ENCODE assay signal across 13 cellular contexts in the genomic region with DNA sequence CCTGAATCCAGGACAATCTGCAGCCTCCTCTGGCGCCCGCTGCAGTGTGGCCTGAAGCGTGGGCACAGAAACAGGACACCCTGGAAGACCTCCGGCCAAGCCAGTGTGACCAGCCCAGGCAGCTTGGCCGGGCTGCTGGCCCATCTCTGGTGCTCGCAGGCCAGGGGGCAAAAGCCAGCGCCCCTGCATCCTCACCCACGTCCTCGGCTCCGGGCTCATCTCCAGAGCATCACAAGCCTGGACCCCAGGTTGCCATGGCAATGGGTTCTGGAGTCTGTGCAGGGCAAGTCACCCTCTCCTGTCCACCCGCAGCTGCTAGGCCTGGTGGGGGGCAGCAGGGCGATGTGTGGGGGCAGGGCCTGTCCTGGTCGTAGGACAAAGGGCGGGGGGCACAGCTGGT. TPM values are rescaled to one million over a fixed set of nuclear protein-coding genes. Genes with fewer than 3 reads are reported as not detected.
DNase-seq lines count a peak whose midpoint lies in the region; ATAC-seq and TF ChIP-seq lines count a peak whose summit lies in the region.
"Had no signal": no experiment of that assay in that cellular context is flagged by ENCODE, and none has a peak within 500 bp of the region (broad histone marks: within the 10 kb centered on the region; RNA-seq: fewer than 3 reads in every experiment).

No MANE protein-coding gene starts in this region.

- no TSS peak for BruUV-seq in Panc1 (replicated peaks; lab: Mats Ljungman, UMichigan)

- H3K4me3 ChIP-seq in AG04450 (ENCODE audit: low read depth, low read length) (no peak overlapping the region), Panc1 (ENCODE audit: low read depth in 2 of 2, low read length in 2 of 2) (no peak overlapping the region), esophagus muscularis mucosa (no peak overlapping the region), trophoblast cell (ENCODE audit: low read depth, low read length) (no peak overlapping the region)

- no peak overlapping the region for H3K23ac ChIP-seq in trophoblast cell (ENCODE audit: low read length)

- H3K27me3 ChIP-seq in AG04450 (ENCODE audit: control insufficient read depth, insufficient read depth, low read length), result no peaks in the 10 kb centered on the region
- H3K27me3 ChIP-seq in Panc1 (ENCODE audit: control insufficient read depth, insufficient read depth, low read length), result no peaks in the 10 kb centered on the region
- H3K27me3 ChIP-seq in esophagus muscularis mucosa, result peaks cover 0 to 13% (median 0%) of the 10 kb centered on the region in 4 donors
- H3K27me3 ChIP-seq in trophoblast cell (ENCODE audit: insufficient read depth, low read length), result no peaks in the 10 kb centered on the region

- CTCF ChIA-PET in AG04450 (lab: Charles Lee), result interaction anchor here (1.1 kb wide), 1 partner anchor 83 kb away, joined by 3 read pairs; no protein-coding TSS in a partner anchor
- CTCF ChIA-PET in Panc1 (lab: Charles Lee), result no interaction called here

- no CpG with 5 or more reads among the region's 14 CpGs for WGBS in esophagus muscularis mucosa
- WGBS in trophoblast cell (ENCODE audit: extremely low coverage, insufficient coverage, insufficient read length), result no CpG with 5 or more reads among the region's 14 CpGs

- H2BK120ac ChIP-seq in trophoblast cell (ENCODE audit: insufficient read depth, low read length, poor library complexity), result peak overlapping the region; percentile 54

- peak overlapping the region; percentile 68 for H3K18ac ChIP-seq in trophoblast cell (ENCODE audit: low read length)

- peak overlapping the region; percentile 75 for H4K91ac ChIP-seq in trophoblast cell (ENCODE audit: low read depth, low read length)

- TF ChIP-seq CTCF in AG04450 (IDR thresholded peaks at IDR 0.05; ENCODE audit: low read depth, low read length) (no peak), Panc1 (IDR thresholded peaks at IDR 0.05) (no peak), esophagus muscularis mucosa (IDR thresholded peaks at IDR 0.05) (no peak)

- H3K79me1 ChIP-seq in trophoblast cell (ENCODE audit: low read length), result peaks cover 17% of the 10 kb centered on the region

- no peak for TF ChIP-seq EP300 in esophagus muscularis mucosa (IDR thresholded peaks at IDR 0.05)

- POLR2A ChIA-PET in AG04450 (lab: Yijun Ruan, JAX) (interaction anchor here (0.6 to 2.3 kb wide), 2 partner anchors 57 to 326 kb away, joined by 4 to 12 read pairs; no protein-coding TSS in a partner anchor), Panc1 (lab: Charles Lee) (no interaction called here)

- H2AK5ac ChIP-seq in trophoblast cell (ENCODE audit: low read length), result peak overlapping the region; percentile 67

- H3K27ac ChIP-seq in AG04450 (ENCODE audit: low read depth, low read length) (peak overlapping the region; percentile 61), Panc1 (ENCODE audit: low read length) (peak overlapping the region; percentile 88), esophagus muscularis mucosa (replicated peaks in 1 of 4) (peak overlapping the region; percentile 33 to 74 (median 67)), trophoblast cell (ENCODE audit: low read depth, low read length) (no peak overlapping the region)
- H3K27ac ChIP-seq: HL-60 had no signal

- DNase-seq in AG04450 (ENCODE audit: low read depth, low spot score), result no peak
- DNase-seq in Panc1 (ENCODE audit: low read depth, low spot score), result no peak
- DNase-seq in esophagus muscularis mucosa (ENCODE audit: extremely low spot score), result no peak
- no peak for DNase-seq in trophoblast cell
- DNase-seq in GF-D8 (lab: John Stamatoyannopoulos, UW), result no peak
- no peak for DNase-seq in putamen (ENCODE audit: low spot score)
- DNase-seq in NCI-H2196 (lab: John Stamatoyannopoulos, UW; ENCODE audit: unreplicated experiment), result no peak
- no peak for DNase-seq in HCEC 1CT
- DNase-seq: NCI-H1048; nephron progenitor cell; stimulated activated CD4-positive, alpha-beta T cell treated with anti-CD3 and anti-CD28 coated beads, Interleukin-12 subunit alpha, Interleukin-12 subunit beta, amount 100 ng/mL, for 4 hours had no signal

- no peak for TF ChIP-seq POLR2A in esophagus muscularis mucosa (IDR thresholded peaks at IDR 0.05; ENCODE audit: low read depth)

- no peaks in the 10 kb centered on the region for H3K79me2 ChIP-seq in trophoblast cell (ENCODE audit: control insufficient read depth, insufficient read depth, low read length, poor library complexity)

- H4K8ac ChIP-seq in trophoblast cell (ENCODE audit: low read depth, low read length), result peak overlapping the region; percentile 32

- H3K9me3 ChIP-seq in AG04450 (ENCODE audit: control insufficient read depth, insufficient read depth, low read length) (no peaks in the 10 kb centered on the region), Panc1 (ENCODE audit: control insufficient read depth, insufficient read depth, low read depth, low read length) (no peaks in the 10 kb centered on the region), esophagus muscularis mucosa (no peaks in the 10 kb centered on the region), trophoblast cell (ENCODE audit: insufficient read depth, low read depth, low read length) (no peaks in the 10 kb centered on the region)

- no peak overlapping the region for H3K4ac ChIP-seq in trophoblast cell (ENCODE audit: low read depth, low read length)

- peak; percentile 20 for ATAC-seq in Panc1

- H3K36me3 ChIP-seq in Panc1 (ENCODE audit: control insufficient read depth, insufficient read depth, low read length), result no peaks in the 10 kb centered on the region
- no peaks in the 10 kb centered on the region for H3K36me3 ChIP-seq in esophagus muscularis mucosa
- no peaks in the 10 kb centered on the region for H3K36me3 ChIP-seq in trophoblast cell (ENCODE audit: control insufficient read depth in 1 of 2, insufficient read depth in 2 of 2, low read length in 2 of 2)

- intact Hi-C loops in Panc1 (cut with micrococcal nuclease; ENCODE audit: unreplicated experiment) (no loop called here), esophagus muscularis mucosa (cut with DNase I) (loop anchor here (5.0 kb wide), 1 partner anchor 82 kb away; no protein-coding TSS in a partner anchor)

- in situ Hi-C loops in Panc1 (cut with HindIII; ENCODE audit: low pct_unique_long_range_greater_than_20kb, low sequenced_read_pairs), result no loop called here

- H3K4me1 ChIP-seq in Panc1 (ENCODE audit: control insufficient read depth, insufficient read depth, low read length), result peaks cover 73% of the 10 kb centered on the region
- H3K4me1 ChIP-seq in esophagus muscularis mucosa, result peaks cover 32 to 44% (median 39%) of the 10 kb centered on the region in 4 donors
- peaks cover 19 to 23% of the 10 kb centered on the region in 2 experiments for H3K4me1 ChIP-seq in trophoblast cell (ENCODE audit: control insufficient read depth in 1 of 2, insufficient read depth in 2 of 2, low read length in 2 of 2)

- H3K4me2 ChIP-seq in trophoblast cell (ENCODE audit: low read length), result no peak overlapping the region

- no peak overlapping the region for H4K12ac ChIP-seq in trophoblast cell (ENCODE audit: low read depth, low read length)

- peak overlapping the region; percentile 35 for H3K14ac ChIP-seq in trophoblast cell (ENCODE audit: low read length)

- H2BK5ac ChIP-seq in trophoblast cell (ENCODE audit: low read depth, low read length, poor library complexity), result peak overlapping the region; percentile 29

- H2BK12ac ChIP-seq in trophoblast cell (ENCODE audit: low read length), result peak overlapping the region; percentile 83

- H3K9ac ChIP-seq in trophoblast cell (ENCODE audit: low read length), result no peak overlapping the region

- H2AFZ ChIP-seq in trophoblast cell (ENCODE audit: insufficient read depth, low read length, poor library complexity), result no peak overlapping the region

RNA-seq across cellular contexts. Expression of a gene that starts 9.3 kb away (rescaled TPM):
- 0.12 and 0.19 TPM in 2 replicates for polyA plus RNA-seq in AG04450 (2011; rRNA removed)
- polyA minus RNA-seq in AG04450 (2011; rRNA and poly(A)+ RNA removed), result 0.41 and 0.78 TPM in 2 replicates
- 78.0 TPM for total RNA-seq in Panc1 (2021; ENCODE audit: unreplicated experiment)
- 109 TPM for polyA plus RNA-seq in Panc1 (2012; ENCODE audit: insufficient read length)
- 10 to 100 TPM; 12.3 to 25.4 (median 18.8) TPM for total RNA-seq in esophagus muscularis mucosa
- polyA plus RNA-seq in trophoblast cell (2013), result 16.2 and 16.3 TPM in 2 replicates
- total RNA-seq: NCI-H460 had no signal
